In genomic region chrX:130268500-130269170, GRCh38 we compare ENCODE assay signal across 1 cellular context.
TF ChIP-seq lines count a peak whose summit lies in the region.

TSS of gene ZNF280C (minus strand) at chrX:130268899. CDS start at chrX:130260449, 8,450 bp downstream.

TF ChIP-seq in K562, 482 proteins besides CTCF, POLR2A, EP300 and RAD21 (continued from another document and continues in another):
- TF ChIP-seq CHAMP1 (IDR thresholded peaks at IDR 0.05) (peak; percentile 75), ASH1L (IDR thresholded peaks at IDR 0.05; ENCODE audit: borderline replicate concordance, low read depth, partially characterized antibody) (no peak), ZSCAN29 (IDR thresholded peaks at IDR 0.05) (no peak), ZNF512 (tag; IDR thresholded peaks at IDR 0.05) (no peak), ZNF639 (CRISPR knock-in tag; conservative IDR thresholded peaks at IDR 0.05 in 1 of 2, IDR thresholded peaks at IDR 0.05 in 1 of 2) (peak in 1 of 2 experiments; percentile 72; a peak in 2 of 4 replicates), ZBTB1 (CRISPR knock-in tag; IDR thresholded peaks at IDR 0.05; ENCODE audit: borderline replicate concordance, low read depth) (no peak), FUS (optimal IDR thresholded peaks at IDR 0.05; ENCODE audit: low read depth, low read length) (no peak), ZBTB43 (CRISPR knock-in tag; IDR thresholded peaks at IDR 0.05) (no peak), SRSF9 (IDR thresholded peaks at IDR 0.05; ENCODE audit: borderline replicate concordance, low read depth, low read length) (no peak), FOXK2 (conservative IDR thresholded peaks at IDR 0.05 in 1 of 2, IDR thresholded peaks at IDR 0.05 in 1 of 2; ENCODE audit: low read depth in 2 of 2) (peak; percentile 47 to 54; a peak in 1 of 4 replicates), TRIM24 (IDR thresholded peaks at IDR 0.05) (no peak), FOXM1 (IDR thresholded peaks at IDR 0.05; ENCODE audit: low read depth) (peak; percentile 66), FOXM1 (CRISPR knock-in tag; IDR thresholded peaks at IDR 0.05; ENCODE audit: low read depth) (no peak), RNF219 (CRISPR knock-in tag; IDR thresholded peaks at IDR 0.05) (no peak), RFX1 (IDR thresholded peaks at IDR 0.05) (0 out of 2 replicates have a peak, but pooled peaks have one; percentile 14), COPS2 (conservative IDR thresholded peaks at IDR 0.05) (no peak), ZNF140 (CRISPR knock-in tag; IDR thresholded peaks at IDR 0.05) (no peak), ZNF707 (CRISPR knock-in tag; conservative IDR thresholded peaks at IDR 0.05) (no peak), NRF1 (conservative IDR thresholded peaks at IDR 0.05 in 1 of 2, IDR thresholded peaks at IDR 0.05 in 1 of 2) (peak; percentile 75 to 80), HCFC1 (IDR thresholded peaks at IDR 0.05; ENCODE audit: low read depth, low read length) (no peak), ZBTB5 (IDR thresholded peaks at IDR 0.05) (no peak), NELFE (IDR thresholded peaks at IDR 0.05; ENCODE audit: insufficient read depth, insufficient read length) (no peak), MCM7 (IDR thresholded peaks at IDR 0.05) (no peak), MAFG (tag; conservative IDR thresholded peaks at IDR 0.05) (no peak), DPF2 (IDR thresholded peaks at IDR 0.05) (no peak), ZNF780A (CRISPR knock-in tag; IDR thresholded peaks at IDR 0.05) (no peak), NR2F6 (CRISPR knock-in tag; IDR thresholded peaks at IDR 0.05) (no peak), LEF1 (IDR thresholded peaks at IDR 0.05) (no peak), STAT6 (CRISPR knock-in tag; IDR thresholded peaks at IDR 0.05) (no peak), NR0B1 (IDR thresholded peaks at IDR 0.05; ENCODE audit: partially characterized antibody) (no peak), ETV6 (IDR thresholded peaks at IDR 0.05; ENCODE audit: borderline replicate concordance in 1 of 2, low read depth in 2 of 2, low read length in 1 of 2) (no peak), ETV6 (CRISPR knock-in tag; IDR thresholded peaks at IDR 0.05; ENCODE audit: borderline replicate concordance) (no peak), XRCC5 (IDR thresholded peaks at IDR 0.05; ENCODE audit: low read depth, low read length) (no peak), ZZZ3 (IDR thresholded peaks at IDR 0.05) (peak; percentile 59; the same call in 1 of the 2 replicates), SMAD2 (IDR thresholded peaks at IDR 0.05; ENCODE audit: low read depth, low read length) (no peak), ZC3H4 (CRISPR knock-in tag; IDR thresholded peaks at IDR 0.05; ENCODE audit: borderline replicate concordance) (no peak), ZNF280A (IDR thresholded peaks at IDR 0.05; ENCODE audit: low read depth, partially characterized antibody) (no peak), VEZF1 (CRISPR knock-in tag; IDR thresholded peaks at IDR 0.05) (peak; percentile 84), GMEB1 (CRISPR knock-in tag; IDR thresholded peaks at IDR 0.05) (peak; percentile 71)
